15 cellular contexts compared by ENCODE assay signal in the genomic region with DNA sequence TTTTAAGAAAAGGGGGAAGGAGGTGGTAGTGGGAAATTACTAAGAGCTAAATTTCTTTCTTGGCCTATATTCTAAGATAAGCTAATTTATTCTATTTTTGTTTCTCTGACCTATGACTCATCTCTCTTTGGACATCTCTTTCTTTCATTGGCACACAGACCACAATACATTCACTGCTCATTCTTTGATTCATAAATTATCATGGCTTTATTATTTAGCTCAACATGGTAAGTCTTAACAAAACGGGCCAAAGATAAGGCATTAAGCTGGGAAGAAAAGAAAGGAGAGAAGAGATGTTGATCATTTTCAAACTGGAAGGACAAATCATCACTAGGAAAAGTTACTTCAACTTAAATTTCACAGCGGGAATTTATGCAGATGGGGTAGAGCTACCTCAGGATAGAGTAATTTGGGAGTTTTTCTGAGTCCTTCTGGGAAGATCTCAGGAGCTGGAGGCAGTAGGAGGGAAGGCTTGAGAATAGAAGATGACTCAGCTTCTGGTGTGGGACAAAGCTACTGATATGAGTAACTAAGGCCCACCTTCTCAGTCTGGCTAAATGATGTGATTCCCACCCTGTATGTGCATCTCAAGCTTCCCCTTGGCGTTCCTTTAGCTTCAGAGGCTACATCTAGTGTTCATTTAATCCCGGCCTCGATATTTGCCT. TPM values are rescaled to one million over a fixed set of nuclear protein-coding genes. Genes with fewer than 3 reads are reported as not detected.
A peak's percentile ranks its signal among the peaks of the same experiment; 100 is the strongest.
DNase-seq lines count a peak whose midpoint lies in the region; ATAC-seq, FAIRE-seq and TF ChIP-seq lines count a peak whose summit lies in the region.
"Had no signal": no experiment of that assay in that cellular context is flagged by ENCODE, and none has a peak within 500 bp of the region (broad histone marks: within the 10 kb centered on the region; RNA-seq: fewer than 3 reads in every experiment).

No MANE protein-coding gene starts in this region.

- no peak overlapping the region for H3K4me3 ChIP-seq in mesodermal cell (ENCODE audit: extremely low read depth, insufficient read depth, low read length, poor library complexity, severe bottlenecking)

- H3K27me3 Mint-ChIP-seq in activated naive CD8-positive, alpha-beta T cell treated with anti-CD3 and anti-CD28 coated beads for 36 hours: peaks cover 23% of the 10 kb centered on the region

- H3K36me3 ChIP-seq in mesodermal cell (ENCODE audit: control insufficient read depth, insufficient read depth, low read length): no peaks in the 10 kb centered on the region

- H3K27ac Mint-ChIP-seq in activated naive CD8-positive, alpha-beta T cell treated with anti-CD3 and anti-CD28 coated beads for 36 hours: peak overlapping the region; percentile 71
- H3K27ac Mint-ChIP-seq: nephron progenitor cell; T-helper 2 cell treated with Interferon-gamma antibody and Interleukin-4, amounts not matched to agents 5 μg/mL and 100 μg/mL, for 36 hours had no signal

- FAIRE-seq in D721Med (lab: Jason Lieb, UNC): no peak

- no peaks in the 10 kb centered on the region for H3K36me3 Mint-ChIP-seq in activated naive CD8-positive, alpha-beta T cell treated with anti-CD3 and anti-CD28 coated beads for 36 hours

- H3K27ac ChIP-seq in mesodermal cell (ENCODE audit: low read depth, low read length, severe bottlenecking): peak overlapping the region; percentile 12

- peaks cover 33% of the 10 kb centered on the region for H3K4me1 Mint-ChIP-seq in activated naive CD8-positive, alpha-beta T cell treated with anti-CD3 and anti-CD28 coated beads for 36 hours

- ATAC-seq in HG02884 (IDR thresholded peaks at IDR 0.05; ENCODE audit: unreplicated experiment): peak; percentile 47

- H3K9me3 ChIP-seq in mesodermal cell (ENCODE audit: control insufficient read depth, low read length): no peaks in the 10 kb centered on the region

- H3K4me3 Mint-ChIP-seq in activated naive CD8-positive, alpha-beta T cell treated with anti-CD3 and anti-CD28 coated beads for 36 hours: peak overlapping the region; percentile 45
- H3K4me3 Mint-ChIP-seq: nephron progenitor cell; T-helper 2 cell treated with Interferon-gamma antibody and Interleukin-4, amounts not matched to agents 5 μg/mL and 100 μg/mL, for 36 hours had no signal

- DNase-seq in EH (ENCODE audit: low read depth) (peak; percentile 85), D721Med (ENCODE audit: insufficient read length, low spot score) (no peak), retina (no peak), NCI-H2171 treated with DMSO at 0.1 percent for 48 hours (lab: John Stamatoyannopoulos, UW) (no peak), NCI-H1417 treated with DMSO at 0.1 percent for 48 hours (lab: John Stamatoyannopoulos, UW) (no peak)
- no peak for DNase-seq in activated naive CD8-positive, alpha-beta T cell treated with anti-CD3 and anti-CD28 coated beads for 36 hours
- DNase-seq: activated T-cell treated with anti-CD3 and anti-CD28 coated beads for 4 hours; COR-L47; KG1; NCI-H774; nephron progenitor cell; stimulated activated CD4-positive, alpha-beta T cell treated with anti-CD3 and anti-CD28 coated beads, Interleukin-2, amount 100 ng/mL, for 24 hours had no signal

- WGBS in mesodermal cell (ENCODE audit: insufficient coverage in 2 of 2), 2 experiments: 94 to 100% methylated on average over 1 to 4 of the region's 5 CpGs

- H3K4me1 ChIP-seq in mesodermal cell (ENCODE audit: control insufficient read depth, insufficient read depth, low read length, poor library complexity, severe bottlenecking): peaks cover 33% of the 10 kb centered on the region

- H3K9me3 Mint-ChIP-seq in activated naive CD8-positive, alpha-beta T cell treated with anti-CD3 and anti-CD28 coated beads for 36 hours: no peaks in the 10 kb centered on the region
- H3K9me3 Mint-ChIP-seq: nephron progenitor cell; T-helper 2 cell treated with Interferon-gamma antibody and Interleukin-4, amounts not matched to agents 5 μg/mL and 100 μg/mL, for 36 hours had no signal

- TF ChIP-seq CTCF in D721Med (IDR thresholded peaks at IDR 0.05; ENCODE audit: insufficient read depth, missing control alignments): no peak

RNA-seq across cellular contexts. Expression of a gene that starts 7.5 kb away (rescaled TPM):
- 10 to 100 TPM; 20.9 to 21.7 TPM for total RNA-seq in activated naive CD8-positive, alpha-beta T cell treated with anti-CD3 and anti-CD28 coated beads for 36 hours
- polyA plus RNA-seq in mesodermal cell (2013, experiment 1 of 2): 77.3 TPM
- 98.1 TPM for polyA plus RNA-seq in mesodermal cell (2013, experiment 2 of 2)
